In genomic region chr6:136562211-136562610, GRCh38 we compare ENCODE assay signal across 17 cellular contexts. TPM values are rescaled to one million over a fixed set of nuclear protein-coding genes. Genes with fewer than 3 reads are reported as not detected.
DNase-seq lines count a peak whose midpoint lies in the region; ATAC-seq, FAIRE-seq and TF ChIP-seq lines count a peak whose summit lies in the region.
"Had no signal": no experiment of that assay in that cellular context is flagged by ENCODE, and none has a peak within 500 bp of the region (broad histone marks: within the 10 kb centered on the region; RNA-seq: fewer than 3 reads in every experiment).

No MANE protein-coding gene starts in this region.

- DNase-seq in A549 (ENCODE audit: low read depth in 1 of 2, low spot score in 1 of 2) = no peak
- DNase-seq in RPMI8226 = peak; percentile 25
- no peak for DNase-seq in foreskin keratinocyte
- no peak for DNase-seq in thoracic aorta (ENCODE audit: low spot score)
- DNase-seq in NCI-H187 treated with DMSO at 0.1 percent for 48 hours (lab: John Stamatoyannopoulos, UW) = no peak
- no peak for DNase-seq in esophagus muscularis mucosa (ENCODE audit: extremely low spot score)
- DNase-seq in substantia nigra (lab: John Stamatoyannopoulos, UW) = no peak
- DNase-seq: CD4-positive, alpha-beta memory T cell; DMS153; DMS79; GDM1; GOT3; H7; HFFc6 had no signal

- CTCF ChIA-PET in A549 (lab: Yijun Ruan, JAX) = interaction anchor here (1.6 to 2.1 kb wide), 3 partner anchors 10 to 15 kb away, joined by 3 to 5 read pairs (median 4); no protein-coding TSS in a partner anchor

- no peaks in the 10 kb centered on the region for H3K9me3 ChIP-seq in A549
- no peaks in the 10 kb centered on the region for H3K9me3 ChIP-seq in thoracic aorta
- H3K9me3 ChIP-seq in esophagus muscularis mucosa = no peaks in the 10 kb centered on the region
- H3K9me3 ChIP-seq: BLaER1 had no signal

- H3K4me3 ChIP-seq in A549 = no peak overlapping the region
- H3K4me3 ChIP-seq in thoracic aorta = no peak overlapping the region
- no peak overlapping the region for H3K4me3 ChIP-seq in esophagus muscularis mucosa
- H3K4me3 ChIP-seq: BLaER1 had no signal

- WGBS in A549 (ENCODE audit: missing lambda C conversion rate) = 79% methylated on average over 2 of the region's 2 CpGs
- WGBS in esophagus muscularis mucosa = 65% methylated on average over 2 of the region's 2 CpGs

- H3K27me3 ChIP-seq in foreskin keratinocyte (no peaks in the 10 kb centered on the region), thoracic aorta (replicated peaks; ENCODE audit: insufficient read depth) (no peaks in the 10 kb centered on the region), esophagus muscularis mucosa (no peaks in the 10 kb centered on the region)
- H3K27me3 ChIP-seq: BLaER1 had no signal

- TF ChIP-seq POLR2A in A549 (IDR thresholded peaks at IDR 0.05; ENCODE audit: low read length) (no peak), esophagus muscularis mucosa (IDR thresholded peaks at IDR 0.05; ENCODE audit: low read depth) (no peak)

- POLR2A ChIA-PET in A549 (lab: Yijun Ruan, JAX) = no interaction called here

- no peak for ATAC-seq in A549
- no peak for ATAC-seq in foreskin keratinocyte
- ATAC-seq in thoracic aorta (ENCODE audit: insufficient number of reproducible peaks, low FRiP score, low read depth) = no peak
- ATAC-seq: HCT116 had no signal

- H3K27ac ChIP-seq in A549 = no peak overlapping the region
- peak overlapping the region; percentile 30 for H3K27ac ChIP-seq in foreskin keratinocyte
- peak overlapping the region; percentile 19 to 86 for H3K27ac ChIP-seq in thoracic aorta
- no peak overlapping the region for H3K27ac ChIP-seq in esophagus muscularis mucosa (replicated peaks in 1 of 4)
- H3K27ac ChIP-seq in substantia nigra (ENCODE audit: low read depth, low read length, poor library complexity, severe bottlenecking) = no peak overlapping the region
- H3K27ac ChIP-seq: BLaER1, HL-60 had no signal

- TF ChIP-seq EP300 in A549 (IDR thresholded peaks at IDR 0.05) (no peak), esophagus muscularis mucosa (IDR thresholded peaks at IDR 0.05) (no peak)

- no peak overlapping the region for H3K4me2 ChIP-seq in A549
- H3K4me2 ChIP-seq: BLaER1 had no signal

- peaks cover 30% of the 10 kb centered on the region for H3K36me3 ChIP-seq in thoracic aorta
- H3K36me3 ChIP-seq in esophagus muscularis mucosa = peaks cover 24 to 76% (median 27%) of the 10 kb centered on the region in 4 donors

- TF ChIP-seq RAD21 in A549 (conservative IDR thresholded peaks at IDR 0.05 in 1 of 2, IDR thresholded peaks at IDR 0.05 in 1 of 2) = no peak

- intact Hi-C loops in esophagus muscularis mucosa (cut with DNase I) = no loop called here

- no peak for TF ChIP-seq CTCF in A549 (IDR thresholded peaks at IDR 0.05)
- no peak for TF ChIP-seq CTCF in foreskin keratinocyte (conservative IDR thresholded peaks at IDR 0.05)
- TF ChIP-seq CTCF in thoracic aorta (IDR thresholded peaks at IDR 0.05) = no peak
- TF ChIP-seq CTCF in esophagus muscularis mucosa (IDR thresholded peaks at IDR 0.05) = no peak

- H3K4me1 ChIP-seq in A549 (no peaks in the 10 kb centered on the region), foreskin keratinocyte (peaks cover 9% of the 10 kb centered on the region), thoracic aorta (ENCODE audit: control insufficient read depth in 1 of 2, low read depth in 2 of 2) (peaks cover 20 to 30% of the 10 kb centered on the region in 2 donors), esophagus muscularis mucosa (peaks cover 0 to 3% (median 0%) of the 10 kb centered on the region in 4 donors)

- FAIRE-seq in A549 (lab: Jason Lieb, UNC) = no peak

TF ChIP-seq in A549, 52 proteins besides CTCF, POLR2A, EP300 and RAD21:
- TF ChIP-seq MAFK (IDR thresholded peaks at IDR 0.05; ENCODE audit: partially characterized antibody) (peak; percentile 21), HEYL (CRISPR knock-in tag; IDR thresholded peaks at IDR 0.05) (no peak)

RNA-seq across cellular contexts. Expression of gene MAP7, which starts 12.0 kb away (rescaled TPM):
- polyA plus RNA-seq in A549 (2011; rRNA removed) (49.0 and 64.5 TPM in 2 replicates), A549 (2017; fragmentation: RNase III; extraction: RNeasy Plus Mini Kit Qiagen cat#74134 plus additional on column Dnase treatment) (49.5 to 65.0 TPM (median 60.6 TPM) in 3 replicates), foreskin keratinocyte (7.5 and 9.1 TPM in 2 replicates)
- 36.9 and 38.4 TPM in 2 replicates for polyA plus RNA-seq in A549 (2012; cell fraction: cytosol; rRNA removed)
- 41.6 and 44.1 TPM in 2 replicates for polyA plus RNA-seq in A549 (2012; cell fraction: nucleus; rRNA removed)
- polyA minus RNA-seq in A549 (2011; rRNA and poly(A)+ RNA removed) = 27.1 and 28.1 TPM in 2 replicates
- total RNA-seq in foreskin keratinocyte (20.8 and 25.4 TPM in 2 replicates), thoracic aorta (1 to 10 TPM; 5.1 to 6.9 TPM), esophagus muscularis mucosa (1 to 10 TPM; 1.7 to 2.9 (median 2.0) TPM)

Comparison
In these comparisons a context has a peak if more than half of its experiments do, and no peak if none do; other contexts are left out.
1. H3K27ac ChIP-seq: peak in foreskin keratinocyte (single experiment) and thoracic aorta (2 of 2); none in A549 (0 of 2), esophagus muscularis mucosa (0 of 4) and substantia nigra (single experiment).